In genomic region chr3:10308678-10309077, GRCh38 we compare ENCODE assay signal across 2 cellular contexts.
A peak's percentile ranks its signal among the peaks of the same experiment; 100 is the strongest.
TF ChIP-seq lines count a peak whose summit lies in the region.

No MANE protein-coding gene starts in this region.

TF ChIP-seq in HEK293, 187 proteins besides CTCF, POLR2A, EP300 and RAD21:
- TF ChIP-seq ZNF350 (tag by site-specific recombination; IDR thresholded peaks at IDR 0.05) = no peak
- 0 out of 2 replicates have a peak, but pooled peaks have one; percentile 65 for TF ChIP-seq ZNF121 (tag by site-specific recombination; IDR thresholded peaks at IDR 0.05)
- TF ChIP-seq ZNF362 (tag by site-specific recombination; IDR thresholded peaks at IDR 0.05) = 0 out of 2 replicates have a peak, but pooled peaks have one; percentile 42

TF ChIP-seq in K562, 482 proteins besides CTCF, POLR2A, EP300 and RAD21:
- no peak for TF ChIP-seq GABPA (tag; conservative IDR thresholded peaks at IDR 0.05; ENCODE audit: low read depth)
- TF ChIP-seq ZNF121 (CRISPR knock-in tag; conservative IDR thresholded peaks at IDR 0.05) = peak; percentile 77
